Comparison of ENCODE assay signal across 33 cellular contexts in the genomic region with DNA sequence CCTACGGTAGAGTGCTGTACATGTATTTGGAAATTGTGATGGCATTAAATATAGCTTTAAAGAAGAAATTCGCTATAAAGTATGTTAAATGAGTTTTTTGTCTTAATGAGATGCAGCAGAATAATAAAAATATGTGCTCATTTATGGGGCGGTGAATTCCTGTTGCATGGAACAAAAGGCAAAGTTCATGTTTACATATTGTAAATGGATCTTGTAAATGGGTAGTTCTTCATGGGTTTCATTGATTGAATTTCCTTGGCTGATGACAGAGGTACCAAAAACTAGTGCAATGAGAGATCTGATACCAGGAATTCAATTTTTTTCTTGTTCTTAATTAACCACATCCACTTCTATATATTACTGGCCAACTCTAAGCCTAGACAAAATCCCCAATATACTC.
"Had no signal": no experiment of that assay in that cellular context is flagged by ENCODE, and none has a peak within 500 bp of the region (broad histone marks: within the 10 kb centered on the region; RNA-seq: fewer than 3 reads in every experiment).

No MANE protein-coding gene starts in this region.

- ATAC-seq: activated CD4-positive, CD25-positive, alpha-beta regulatory T cell treated with anti-CD3 and anti-CD28 coated beads, Interleukin-2, amount 50 U/mL, for 24 hours; activated CD8-positive, alpha-beta T cell treated with anti-CD3 and anti-CD28 coated beads for 36 hours; activated naive CD8-positive, alpha-beta T cell treated with anti-CD3 and anti-CD28 coated beads, Interleukin-2, amount 50 U/mL, for 24 hours; activated T-cell treated with anti-CD3 and anti-CD28 coated beads, Interleukin-2, amount 50 U/mL, for 4 hours; activated T-helper 17 cell treated with anti-CD3 and anti-CD28 coated beads, Interleukin-2, amount 50 U/mL, for 72 hours; T-cell had no signal

- H3K27me3 Mint-ChIP-seq: activated B cell treated with CpG ODN at 0.5 μM for 24 hours; activated CD8-positive, alpha-beta T cell treated with anti-CD3 and anti-CD28 coated beads for 36 hours; activated naive CD4-positive, alpha-beta T cell treated with anti-CD3 and anti-CD28 coated beads, Interleukin-2, amount 50 U/mL, for 24 hours; activated naive CD8-positive, alpha-beta T cell treated with anti-CD3 and anti-CD28 coated beads for 36 hours; activated naive CD8-positive, alpha-beta T cell treated with anti-CD3 and anti-CD28 coated beads, Interleukin-2, amount 50 U/mL, for 24 hours; activated T-helper 17 cell treated with anti-CD3 and anti-CD28 coated beads, Interleukin-2, amount 50 U/mL, for 72 hours; brain; T-cell had no signal

- H3K4me3 Mint-ChIP-seq: activated B cell treated with CpG ODN at 0.5 μM for 24 hours; activated CD8-positive, alpha-beta T cell treated with anti-CD3 and anti-CD28 coated beads for 36 hours; activated naive CD4-positive, alpha-beta T cell treated with anti-CD3 and anti-CD28 coated beads, Interleukin-2, amount 50 U/mL, for 24 hours; activated naive CD8-positive, alpha-beta T cell treated with anti-CD3 and anti-CD28 coated beads for 36 hours; activated naive CD8-positive, alpha-beta T cell treated with anti-CD3 and anti-CD28 coated beads, Interleukin-2, amount 50 U/mL, for 24 hours; activated T-cell treated with anti-CD3 and anti-CD28 coated beads, Interleukin-2, amount 50 U/mL, for 4 hours; activated T-helper 17 cell treated with anti-CD3 and anti-CD28 coated beads, Interleukin-2, amount 50 U/mL, for 72 hours; brain; T-cell; T-helper 1 cell treated with Interleukin-12 subunit alpha and Interleukin-12 subunit beta and Interleukin-4 antibody, amounts not matched to agents 30 μg/mL and 1 μg/mL, for 36 hours; T-helper 2 cell treated with Interferon-gamma antibody and Interleukin-4, amounts not matched to agents 5 μg/mL and 100 μg/mL, for 36 hours had no signal

- H3K36me3 ChIP-seq: adrenal gland, breast epithelium, cardiac muscle cell, colonic mucosa, esophagus squamous epithelium, WERI-Rb-1 had no signal

- H3K4me1 ChIP-seq: adrenal gland, breast epithelium, esophagus squamous epithelium had no signal

- H3K9me3 Mint-ChIP-seq: activated B cell treated with CpG ODN at 0.5 μM for 24 hours; activated CD8-positive, alpha-beta T cell treated with anti-CD3 and anti-CD28 coated beads for 36 hours; activated naive CD4-positive, alpha-beta T cell treated with anti-CD3 and anti-CD28 coated beads, Interleukin-2, amount 50 U/mL, for 24 hours; activated naive CD8-positive, alpha-beta T cell treated with anti-CD3 and anti-CD28 coated beads for 36 hours; activated naive CD8-positive, alpha-beta T cell treated with anti-CD3 and anti-CD28 coated beads, Interleukin-2, amount 50 U/mL, for 24 hours; activated T-helper 17 cell treated with anti-CD3 and anti-CD28 coated beads, Interleukin-2, amount 50 U/mL, for 72 hours; brain; T-cell; T-helper 1 cell treated with Interleukin-12 subunit alpha and Interleukin-12 subunit beta and Interleukin-4 antibody, amounts not matched to agents 30 μg/mL and 1 μg/mL, for 36 hours; T-helper 2 cell treated with Interferon-gamma antibody and Interleukin-4, amounts not matched to agents 5 μg/mL and 100 μg/mL, for 36 hours had no signal

- H3K4me1 Mint-ChIP-seq: activated B cell treated with CpG ODN at 0.5 μM for 24 hours; activated naive CD4-positive, alpha-beta T cell treated with anti-CD3 and anti-CD28 coated beads, Interleukin-2, amount 50 U/mL, for 24 hours; activated naive CD8-positive, alpha-beta T cell treated with anti-CD3 and anti-CD28 coated beads, Interleukin-2, amount 50 U/mL, for 24 hours; activated T-helper 17 cell treated with anti-CD3 and anti-CD28 coated beads, Interleukin-2, amount 50 U/mL, for 72 hours; T-cell had no signal

- H3K27me3 ChIP-seq: adrenal gland, breast epithelium, cardiac muscle cell, colonic mucosa, esophagus squamous epithelium had no signal

- H3K9me3 ChIP-seq: adrenal gland, breast epithelium, colonic mucosa, esophagus squamous epithelium had no signal

- DNase-seq: activated B cell treated with CpG ODN at 0.5 μM for 24 hours; activated CD4-positive, alpha-beta T cell treated with anti-CD3 and anti-CD28 coated beads for 48 hours; activated CD4-positive, alpha-beta T cell treated with anti-CD3 and anti-CD28 coated beads, Interleukin-2, amount 50 U/mL, for 1 hour; activated CD4-positive, alpha-beta T cell treated with anti-CD3 and anti-CD28 coated beads, Interleukin-2, amount 50 U/mL, for 48 hours; activated CD8-positive, alpha-beta memory T cell treated with anti-CD3 and anti-CD28 coated beads for 24 hours; activated CD8-positive, alpha-beta T cell treated with anti-CD3 and anti-CD28 coated beads for 36 hours; activated effector memory CD4-positive, alpha-beta T cell treated with Interleukin-2 at 50 U/mL for 16 hours; activated gamma-delta T cell treated with Interleukin-2 at 50 U/mL for 16 hours; activated naive CD4-positive, alpha-beta T cell treated with Interleukin-2 at 50 U/mL for 16 hours; activated naive CD8-positive, alpha-beta T cell treated with anti-CD3 and anti-CD28 coated beads for 36 hours; activated naive CD8-positive, alpha-beta T cell treated with anti-CD3 and anti-CD28 coated beads, Interleukin-2, amount 50 U/mL, for 24 hours; activated T-cell treated with anti-CD3 and anti-CD28 coated beads, Interleukin-2, amount 50 U/mL, for 4 hours; adrenal gland; aorta; central memory CD4-positive, alpha-beta T cell; cerebellar nuclear complex; colonic mucosa; effector CD8-positive, alpha-beta T cell; esophagus squamous epithelium; foreskin fibroblast; head of caudate nucleus; T-cell; T1000; WERI-Rb-1 had no signal

- H3K36me3 Mint-ChIP-seq: activated naive CD4-positive, alpha-beta T cell treated with anti-CD3 and anti-CD28 coated beads, Interleukin-2, amount 50 U/mL, for 24 hours; activated naive CD8-positive, alpha-beta T cell treated with anti-CD3 and anti-CD28 coated beads for 36 hours; brain; T-cell had no signal

- H3K4me3 ChIP-seq: adrenal gland, breast epithelium, cardiac muscle cell, colonic mucosa, esophagus squamous epithelium had no signal

- H3K27ac Mint-ChIP-seq: activated B cell treated with CpG ODN at 0.5 μM for 24 hours; activated CD8-positive, alpha-beta T cell treated with anti-CD3 and anti-CD28 coated beads for 36 hours; activated naive CD4-positive, alpha-beta T cell treated with anti-CD3 and anti-CD28 coated beads, Interleukin-2, amount 50 U/mL, for 24 hours; activated naive CD8-positive, alpha-beta T cell treated with anti-CD3 and anti-CD28 coated beads for 36 hours; activated naive CD8-positive, alpha-beta T cell treated with anti-CD3 and anti-CD28 coated beads, Interleukin-2, amount 50 U/mL, for 24 hours; activated T-helper 17 cell treated with anti-CD3 and anti-CD28 coated beads, Interleukin-2, amount 50 U/mL, for 72 hours; brain; T-cell; T-helper 1 cell treated with Interleukin-12 subunit alpha and Interleukin-12 subunit beta and Interleukin-4 antibody, amounts not matched to agents 30 μg/mL and 1 μg/mL, for 36 hours; T-helper 2 cell treated with Interferon-gamma antibody and Interleukin-4, amounts not matched to agents 5 μg/mL and 100 μg/mL, for 36 hours had no signal

- H3K27ac ChIP-seq: adrenal gland, breast epithelium, cardiac muscle cell, colonic mucosa, epithelial cell of prostate, esophagus squamous epithelium, WERI-Rb-1 had no signal
